In genomic region chr2:143417428-143417827, GRCh38 we compare ENCODE assay signal across 4 cellular contexts.
"Had no signal": no experiment of that assay in that cellular context is flagged by ENCODE, and none has a peak within 500 bp of the region (broad histone marks: within the 10 kb centered on the region; RNA-seq: fewer than 3 reads in every experiment).

No MANE protein-coding gene starts in this region.

- H3K4me3 Mint-ChIP-seq: GM23338, H9 had no signal

- H3K9me3 Mint-ChIP-seq: GM23338, H9 had no signal

- ATAC-seq: GM23338 had no signal

- H3K4me1 Mint-ChIP-seq: GM23338 had no signal

- DNase-seq: H9, HCEC 1CT, IMR-90 had no signal

- H3K4me3 ChIP-seq: GM23338 had no signal

- H3K27ac Mint-ChIP-seq: GM23338, H9 had no signal
